8 cellular contexts compared by ENCODE assay signal in the genomic region with DNA sequence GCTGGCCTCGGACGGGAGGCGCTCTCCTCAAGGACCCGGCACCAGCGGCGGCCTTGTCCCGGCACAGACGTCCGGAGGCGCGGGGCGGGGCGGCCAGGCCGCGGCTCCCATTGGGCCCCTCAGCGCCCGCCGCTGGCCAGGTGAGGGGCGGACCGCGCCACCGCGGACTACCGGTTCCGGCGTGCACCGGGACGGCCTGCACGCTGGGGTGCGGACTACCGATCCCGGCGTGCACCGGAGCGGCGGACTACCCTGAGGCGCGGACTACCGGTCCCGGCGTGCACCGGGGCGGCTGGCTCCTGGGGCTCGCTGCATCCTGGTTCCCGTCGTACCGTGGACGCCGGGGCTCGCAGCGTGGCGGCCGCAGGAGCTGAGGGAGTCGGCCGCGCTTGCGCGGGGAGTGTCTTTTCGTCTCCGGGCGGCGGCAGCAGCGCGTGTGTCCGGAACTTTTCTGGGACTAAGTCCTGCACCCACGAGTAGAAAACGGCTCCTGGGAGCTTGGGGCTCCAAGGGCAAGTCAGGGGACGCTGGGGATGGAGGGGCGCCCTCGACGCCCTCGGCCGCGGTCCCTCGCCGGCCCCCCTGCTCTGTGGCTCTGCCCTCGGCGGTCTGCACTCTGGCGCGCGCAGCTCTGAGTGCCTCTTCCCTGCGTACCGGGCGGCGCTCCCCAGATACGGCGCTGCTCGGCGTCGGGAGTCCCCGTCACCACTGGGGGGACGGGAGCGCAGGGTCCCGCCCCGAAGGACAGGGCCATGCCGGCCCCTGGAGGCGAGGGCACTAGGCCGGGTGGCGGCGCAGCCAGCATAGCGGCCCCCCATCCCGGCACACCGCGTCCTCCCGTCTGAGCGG. TPM values are rescaled to one million over a fixed set of nuclear protein-coding genes. Genes with fewer than 3 reads are reported as not detected.
DNase-seq lines count a peak whose midpoint lies in the region; ATAC-seq and TF ChIP-seq lines count a peak whose summit lies in the region.

LETM1 (minus strand) TSS at position 86 of the 849 bp plus-strand sequence. CDS start 206 bp downstream, outside the sequence.

- no peaks in the 10 kb centered on the region; the same call in 1 of the 2 replicates for H3F3A ChIP-seq in SU-DHL-6 (ENCODE audit: insufficient read depth)

- H3K4me2 ChIP-seq in SU-DHL-6 (ENCODE audit: low read depth, low read length, poor library complexity, severe bottlenecking) (peak within 1 kb of the TSS; percentile 67), trophoblast cell (ENCODE audit: low read length) (peak within 1 kb of the TSS; percentile 91)

- H2AK5ac ChIP-seq in trophoblast cell (ENCODE audit: low read length) = peak within 1 kb of the TSS; percentile 60

- no peaks in the 10 kb centered on the region for H3K9me2 ChIP-seq in SU-DHL-6 (replicated peaks; ENCODE audit: insufficient read depth, low read length)

- peak; percentile 87 for TF ChIP-seq POLR2A in transverse colon (IDR thresholded peaks at IDR 0.05)

- peak within 1 kb of the TSS; percentile 89 for H4K12ac ChIP-seq in trophoblast cell (ENCODE audit: low read depth, low read length)

- peak within 1 kb of the TSS; percentile 90 for H3K4ac ChIP-seq in trophoblast cell (ENCODE audit: low read depth, low read length)

- H2BK12ac ChIP-seq in trophoblast cell (ENCODE audit: low read length) = no peak within 1 kb of the TSS

- H3K79me2 ChIP-seq in SU-DHL-6 (ENCODE audit: insufficient read depth, low read length) = peaks cover 43% of the 10 kb centered on the region
- peaks cover 12% of the 10 kb centered on the region for H3K79me2 ChIP-seq in trophoblast cell (ENCODE audit: control insufficient read depth, insufficient read depth, low read length, poor library complexity)

- peaks cover 10% of the 10 kb centered on the region for H3K79me1 ChIP-seq in trophoblast cell (ENCODE audit: low read length)

- H3K4me3 ChIP-seq in GM12865 (ENCODE audit: low read depth, low read length) (peak within 1 kb of the TSS; percentile 80), SU-DHL-6 (ENCODE audit: insufficient read depth, low read length, poor library complexity, severe bottlenecking) (peak within 1 kb of the TSS; percentile 84), trophoblast cell (ENCODE audit: low read depth, low read length) (peak within 1 kb of the TSS; percentile 79), transverse colon (peak within 1 kb of the TSS; percentile 62 to 96 (median 90))

- H2AFZ ChIP-seq in SU-DHL-6 (ENCODE audit: low read depth, low read length, severe bottlenecking) (peak within 1 kb of the TSS; percentile 97), trophoblast cell (ENCODE audit: insufficient read depth, low read length, poor library complexity) (peak within 1 kb of the TSS; percentile 80)

- no peaks in the 10 kb centered on the region for H3K27me3 ChIP-seq in SU-DHL-6 (ENCODE audit: low read length)
- H3K27me3 ChIP-seq in trophoblast cell (ENCODE audit: insufficient read depth, low read length) = no peaks in the 10 kb centered on the region
- H3K27me3 ChIP-seq in transverse colon = no peaks in the 10 kb centered on the region

- H3K14ac ChIP-seq in trophoblast cell (ENCODE audit: low read length) = peak within 1 kb of the TSS; percentile 90

- DNase-seq in GM12865 (ENCODE audit: low read depth) = peak; percentile 98
- DNase-seq in NCI-H1105 treated with DMSO at 0.1 percent for 48 hours (lab: John Stamatoyannopoulos, UW) = peak; percentile 81
- peak; percentile 85 for DNase-seq in activated naive CD8-positive, alpha-beta T cell treated with anti-CD3 and anti-CD28 coated beads, Interleukin-2, amount 50 U/mL, for 16 hours (ENCODE audit: low read depth, low spot score)
- DNase-seq in Right ventricle myocardium superior = peak; percentile 96
- peak; percentile 71 to 77 for DNase-seq in trophoblast cell
- peak; percentile 98 for DNase-seq in transverse colon

- H2BK120ac ChIP-seq in trophoblast cell (ENCODE audit: insufficient read depth, low read length, poor library complexity) = peak within 1 kb of the TSS; percentile 21

- ATAC-seq in HG02678 (IDR thresholded peaks at IDR 0.05; ENCODE audit: unreplicated experiment) (peak; percentile 95), Right ventricle myocardium superior (ENCODE audit: poor library complexity) (peak; percentile 96)

- intact Hi-C loops in Right ventricle myocardium superior (cut with DNase I) (no loop called here), transverse colon (cut with DNase I; ENCODE audit: low total_unique reads) (loop anchor here (10.0 kb wide), 1 partner anchor 49 kb away; no protein-coding TSS in a partner anchor)

- H3K36me3 ChIP-seq in SU-DHL-6 (ENCODE audit: low read length) (no peaks in the 10 kb centered on the region), trophoblast cell (ENCODE audit: control insufficient read depth in 1 of 2, insufficient read depth in 2 of 2, low read length in 2 of 2) (peaks cover 0 to under 1% of the 10 kb centered on the region in 2 experiments), transverse colon (no peaks in the 10 kb centered on the region)

- WGBS in trophoblast cell (ENCODE audit: extremely low coverage, insufficient coverage, insufficient read length) = no CpG with 5 or more reads among the region's 106 CpGs
- 0% methylated on average over 28 of the region's 106 CpGs; no CpG with 5 or more reads in 1 of the 2 donors for WGBS in transverse colon (ENCODE audit: low coverage in 1 of 2), 2 donors

- H4K8ac ChIP-seq in trophoblast cell (ENCODE audit: low read depth, low read length) = peak within 1 kb of the TSS; percentile 86

- peak; percentile 21 for TF ChIP-seq CTCF in GM12865 (IDR thresholded peaks at IDR 0.05; ENCODE audit: insufficient read depth, low read depth, low read length, missing control alignments)
- no peak for TF ChIP-seq CTCF in SU-DHL-6 (IDR thresholded peaks at IDR 0.05; ENCODE audit: insufficient read depth, low read length, poor library complexity, severe bottlenecking)
- TF ChIP-seq CTCF in transverse colon (IDR thresholded peaks at IDR 0.05) = peak in 3 of 5 experiments; percentile 29 to 57 (median 39)

- H3K23ac ChIP-seq in trophoblast cell (ENCODE audit: low read length) = peak within 1 kb of the TSS; percentile 14

- H3K27ac ChIP-seq in SU-DHL-6 (ENCODE audit: low read depth, low read length) (peak within 1 kb of the TSS; percentile 26), trophoblast cell (ENCODE audit: low read depth, low read length) (peak within 1 kb of the TSS; percentile 28), transverse colon (peak within 1 kb of the TSS; percentile 89 to 93 (median 92))

- no peaks in the 10 kb centered on the region for H3K9me3 ChIP-seq in SU-DHL-6 (ENCODE audit: insufficient read depth, low read length)
- H3K9me3 ChIP-seq in trophoblast cell (ENCODE audit: insufficient read depth, low read depth, low read length) = no peaks in the 10 kb centered on the region
- no peaks in the 10 kb centered on the region for H3K9me3 ChIP-seq in transverse colon

- H3K9ac ChIP-seq in SU-DHL-6 (ENCODE audit: low read length) = peak within 1 kb of the TSS; percentile 91
- peak within 1 kb of the TSS; percentile 86 for H3K9ac ChIP-seq in trophoblast cell (ENCODE audit: low read length)

- in situ Hi-C loops in transverse colon (cut with MboI; ENCODE audit: low pct_ligation_motif_present in 1 of 4, low pct_unique_long_range_greater_than_20kb in 1 of 4, low sequenced_read_pairs in 3 of 4) = no loop called here

- H4K20me1 ChIP-seq in SU-DHL-6 (ENCODE audit: low read depth, low read length) = no peaks in the 10 kb centered on the region

- H4K91ac ChIP-seq in trophoblast cell (ENCODE audit: low read depth, low read length) = peak within 1 kb of the TSS; percentile 78

- H3K4me1 ChIP-seq in trophoblast cell (ENCODE audit: control insufficient read depth in 1 of 2, insufficient read depth in 2 of 2, low read length in 2 of 2) (peaks cover 9 to 11% of the 10 kb centered on the region in 2 experiments), transverse colon (peaks cover 21 to 56% (median 40%) of the 10 kb centered on the region in 4 donors)

- peak within 1 kb of the TSS; percentile 81 for H3K18ac ChIP-seq in trophoblast cell (ENCODE audit: low read length)

- no peak for TF ChIP-seq EP300 in transverse colon (IDR thresholded peaks at IDR 0.05; ENCODE audit: low read depth)

- H2BK5ac ChIP-seq in trophoblast cell (ENCODE audit: low read depth, low read length, poor library complexity) = peak within 1 kb of the TSS; percentile 9

RNA-seq across cellular contexts. Expression of gene LETM1, which starts in this region (rescaled TPM):
- 41.8 TPM for total RNA-seq in Right ventricle myocardium superior
- 13.5 and 14.3 TPM in 2 replicates for polyA plus RNA-seq in trophoblast cell (2013)
- total RNA-seq in transverse colon = 100 to 1,000 TPM; 173 to 469 (median 243) TPM

Comparison
In these comparisons a context has a peak if more than half of its experiments do, and no peak if none do; other contexts are left out.
1. Peak in every context shown above with its lines: DNase-seq, ATAC-seq, H3K4me3 ChIP-seq and H3K27ac ChIP-seq.
2. H3K27ac ChIP-seq: peak in every context shown above with its lines; median percentile 92 in transverse colon; 28 in trophoblast cell; 26 in SU-DHL-6.